8 cellular contexts compared by ENCODE assay signal in the genomic region with DNA sequence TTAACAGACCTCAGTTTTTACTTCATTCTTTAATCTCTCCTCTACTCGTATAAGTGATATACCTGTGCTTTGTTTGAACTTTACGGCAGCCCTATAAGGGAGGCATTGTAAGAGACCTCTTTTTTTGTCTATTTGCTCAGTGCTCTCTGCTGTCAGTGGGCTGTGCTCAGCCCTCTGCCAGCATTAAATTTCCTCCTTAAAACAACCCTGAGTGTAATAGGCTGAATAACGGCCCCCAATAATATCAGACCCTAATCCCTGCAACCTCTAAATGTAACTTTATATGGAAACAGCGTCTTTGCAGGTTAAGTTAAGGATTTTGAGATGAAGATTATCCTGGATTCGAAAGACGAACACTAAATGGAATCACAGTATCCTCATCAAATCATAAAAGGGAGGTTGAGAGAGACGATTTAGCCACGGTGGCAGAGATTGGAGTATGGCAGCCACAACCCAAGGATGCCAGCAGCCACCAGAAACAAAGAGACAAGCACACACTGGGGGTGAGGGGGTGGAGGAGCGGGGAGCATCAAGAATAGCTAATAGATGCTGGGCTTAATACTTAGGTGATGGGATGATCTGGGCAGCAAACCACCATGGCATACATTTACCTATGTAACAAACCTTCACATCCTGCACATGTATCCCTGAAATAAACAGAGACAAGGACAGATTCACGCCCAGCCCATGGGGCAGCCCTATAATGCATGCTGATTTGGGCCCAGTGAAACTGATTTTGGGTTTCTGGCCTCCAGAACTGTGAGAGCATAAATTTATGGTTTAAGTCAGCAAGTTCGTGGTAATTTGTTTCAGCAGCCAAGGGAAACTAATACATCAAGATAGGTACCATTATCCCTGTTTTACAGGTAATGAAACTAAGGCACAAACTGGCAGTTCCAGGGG. TPM values are rescaled to one million over a fixed set of nuclear protein-coding genes. Genes with fewer than 3 reads are reported as not detected.
DNase-seq lines count a peak whose midpoint lies in the region; ATAC-seq and TF ChIP-seq lines count a peak whose summit lies in the region.

No MANE protein-coding gene starts in this region.

- peak overlapping the region; percentile 98 for H3K27ac Mint-ChIP-seq in activated naive CD4-positive, alpha-beta T cell treated with anti-CD3 and anti-CD28 coated beads for 36 hours
- peak overlapping the region; percentile 100 for H3K27ac Mint-ChIP-seq in T-helper 17 cell

- peaks cover 0 to 32% (median 16%) of the 10 kb centered on the region in 12 donors for H3K4me1 ChIP-seq in heart left ventricle

- H3K4me3 ChIP-seq in heart left ventricle (peak overlapping the region; percentile 57 to 95 (median 85)), skeletal muscle cell (ENCODE audit: low read depth, low read length) (peak overlapping the region; percentile 96)

- 19 to 25% (median 22%) methylated on average over 10 to 11 of the region's 11 CpGs for WGBS in heart left ventricle, 4 donors

- H3K9me3 ChIP-seq in T-helper 17 cell (ENCODE audit: control insufficient read depth, low read length, poor library complexity, severe bottlenecking) (no peaks in the 10 kb centered on the region), heart left ventricle (no peaks in the 10 kb centered on the region)

- no peak for TF ChIP-seq POLR2A in heart left ventricle (IDR thresholded peaks at IDR 0.05)

- CTCF ChIA-PET in activated naive CD4-positive, alpha-beta T cell treated with anti-CD3 and anti-CD28 coated beads for 36 hours (lab: Charles Lee) = interaction anchor here (0.6 kb wide), 1 partner anchor 1737 kb away, joined by 3 read pairs; no protein-coding TSS in a partner anchor

- H3K4me3 Mint-ChIP-seq in activated naive CD4-positive, alpha-beta T cell treated with anti-CD3 and anti-CD28 coated beads for 36 hours = peak overlapping the region; percentile 98
- H3K4me3 Mint-ChIP-seq in T-helper 17 cell = peak overlapping the region; percentile 98

- peaks cover 31% of the 10 kb centered on the region for H3K4me1 Mint-ChIP-seq in activated naive CD4-positive, alpha-beta T cell treated with anti-CD3 and anti-CD28 coated beads for 36 hours (ENCODE audit: low read depth)
- peaks cover 31% of the 10 kb centered on the region for H3K4me1 Mint-ChIP-seq in T-helper 17 cell

- H3K36me3 ChIP-seq in heart left ventricle = no peaks in the 10 kb centered on the region

- peaks cover 15% of the 10 kb centered on the region for H3K36me3 Mint-ChIP-seq in activated naive CD4-positive, alpha-beta T cell treated with anti-CD3 and anti-CD28 coated beads for 36 hours (ENCODE audit: low read depth)
- peaks cover 5% of the 10 kb centered on the region for H3K36me3 Mint-ChIP-seq in T-helper 17 cell (ENCODE audit: low read depth)

- no peaks in the 10 kb centered on the region for H3K27me3 ChIP-seq in heart left ventricle

- no peaks in the 10 kb centered on the region for H3K27me3 Mint-ChIP-seq in activated naive CD4-positive, alpha-beta T cell treated with anti-CD3 and anti-CD28 coated beads for 36 hours (ENCODE audit: low read depth)
- H3K27me3 Mint-ChIP-seq in T-helper 17 cell = no peaks in the 10 kb centered on the region

- H3K27ac ChIP-seq in heart left ventricle = peak overlapping the region in 10 of 12 donors; percentile 82 to 96 (median 90)

- no peaks in the 10 kb centered on the region for H3K9me3 Mint-ChIP-seq in activated naive CD4-positive, alpha-beta T cell treated with anti-CD3 and anti-CD28 coated beads for 36 hours

- no peak for TF ChIP-seq CTCF in heart left ventricle (IDR thresholded peaks at IDR 0.05)

- ATAC-seq in HG03066 (IDR thresholded peaks at IDR 0.05; ENCODE audit: low read depth, unreplicated experiment) = peak; percentile 26
- peak; percentile 15 for ATAC-seq in T-helper 17 cell
- peak in 1 of 4 donors; percentile 7 for ATAC-seq in heart left ventricle

- intact Hi-C loops in activated naive CD4-positive, alpha-beta T cell treated with anti-CD3 and anti-CD28 coated beads for 36 hours (cut with micrococcal nuclease) = loop anchor here (1.0 to 10.0 kb wide), 9 partner anchors 34 to 1928 kb away; partner anchors contain the start of gene CUL3
- intact Hi-C loops in heart left ventricle (cut with DNase I) = no loop called here
- intact Hi-C loops in posterior cingulate gyrus (cut with DNase I) = no loop called here

- no peak for DNase-seq in activated naive CD4-positive, alpha-beta T cell treated with anti-CD3 and anti-CD28 coated beads for 36 hours
- no peak for DNase-seq in activated naive CD4-positive, alpha-beta T cell treated with anti-CD3 and anti-CD28 coated beads, Interleukin-2, amount 50 U/mL, for 16 hours
- DNase-seq in T-helper 17 cell (no peak), heart left ventricle (no peak), skeletal muscle cell (ENCODE audit: low read depth) (no peak), ecto neural progenitor cell (ENCODE audit: low spot score) (no peak), posterior cingulate gyrus (no peak)

RNA-seq across cellular contexts. Expression of gene FARSB, which starts 0.9 kb away (rescaled TPM):
- 10 to 100 TPM; 46.4 to 46.8 TPM for total RNA-seq in activated naive CD4-positive, alpha-beta T cell treated with anti-CD3 and anti-CD28 coated beads for 36 hours
- total RNA-seq in T-helper 17 cell (10 to 100 TPM; 12.5 to 13.2 TPM), heart left ventricle (10 to 100 TPM; 14.3 to 29.2 (median 19.5) TPM)
- 10 to 100 TPM in 1 of 2 donors, 1 to 10 TPM in 1; 9.8 to 28.6 TPM for polyA plus RNA-seq in heart left ventricle

RNA-seq across cellular contexts. Expression of gene MOGAT1, which starts 14.7 kb away (rescaled TPM):
- not detected for total RNA-seq in activated naive CD4-positive, alpha-beta T cell treated with anti-CD3 and anti-CD28 coated beads for 36 hours
- not detected for total RNA-seq in T-helper 17 cell
- 1 to 10 TPM in 1 of 9 donors, under 1 TPM in 7, not detected in 1; 0.29 to 1.1 (median 0.41) TPM for total RNA-seq in heart left ventricle
- under 1 TPM in 1 of 2 donors, not detected in 1; 0.19 TPM for polyA plus RNA-seq in heart left ventricle
